In genomic region chr2:177291701-177292100, GRCh38 we compare ENCODE assay signal across 11 cellular contexts.
"Had no signal": no experiment of that assay in that cellular context is flagged by ENCODE, and none has a peak within 500 bp of the region (broad histone marks: within the 10 kb centered on the region; RNA-seq: fewer than 3 reads in every experiment).

No MANE protein-coding gene starts in this region.

- H3K27ac ChIP-seq: esophagus squamous epithelium had no signal

- DNase-seq: activated effector memory CD4-positive, alpha-beta T cell treated with anti-CD3 and anti-CD28 coated beads, Interleukin-2, amount 50 U/mL, for 16 hours; esophagus squamous epithelium; foreskin fibroblast; left colon; midbrain; posterior cingulate gyrus; T-cell; trophoblast cell had no signal

- H3K9me3 Mint-ChIP-seq: T-cell, WTC11 had no signal

- H3K36me3 Mint-ChIP-seq: T-cell, WTC11 had no signal

- H3K27me3 ChIP-seq: esophagus squamous epithelium had no signal

- H3K27ac Mint-ChIP-seq: WTC11 had no signal

- FAIRE-seq: colon had no signal

- H3K4me3 ChIP-seq: esophagus squamous epithelium, lung had no signal

- H3K4me3 Mint-ChIP-seq: WTC11 had no signal

- ATAC-seq: left colon, T-cell, WTC11 had no signal

- H3K9me3 ChIP-seq: esophagus squamous epithelium had no signal

- H3K4me1 Mint-ChIP-seq: WTC11 had no signal

- H3K27me3 Mint-ChIP-seq: T-cell had no signal
